Comparison of ENCODE assay signal across 8 cellular contexts in genomic region chr9:35903049-35903448, GRCh38. TPM values are rescaled to one million over a fixed set of nuclear protein-coding genes. Genes with fewer than 3 reads are reported as not detected.
A peak's percentile ranks its signal among the peaks of the same experiment; 100 is the strongest.
DNase-seq lines count a peak whose midpoint lies in the region; ATAC-seq, FAIRE-seq and TF ChIP-seq lines count a peak whose summit lies in the region.

No MANE protein-coding gene starts in this region.

- DNase-seq in activated gamma-delta T cell treated with Interleukin-2 at 50 U/mL for 16 hours (peak; percentile 23), activated gamma-delta T cell (lab: John Stamatoyannopoulos, UW) (no peak), OCI-M1 (lab: John Stamatoyannopoulos, UW) (peak; percentile 74), bronchial epithelial cell (ENCODE audit: low read depth) (peak; percentile 74), lung (ENCODE audit: low spot score) (peak; percentile 36)

- WGBS in lung, 2 donors = 28 to 39% methylated on average over 3 of the region's 3 CpGs

- H3K4me3 ChIP-seq in bronchial epithelial cell (ENCODE audit: low read depth, low read length) (no peak overlapping the region), lung (no peak overlapping the region)

- H3K36me3 ChIP-seq in bronchial epithelial cell (ENCODE audit: control insufficient read depth, insufficient read depth, low read length) (no peaks in the 10 kb centered on the region), lung (ENCODE audit: control insufficient read depth in 2 of 2, insufficient read depth in 2 of 2, low read length in 2 of 2) (no peaks in the 10 kb centered on the region)

- no peak overlapping the region for H3K27ac ChIP-seq in lung (ENCODE audit: low read depth in 1 of 2, low read length in 1 of 2)

- no peaks in the 10 kb centered on the region for H3K9me3 ChIP-seq in lung (ENCODE audit: control insufficient read depth in 2 of 2, insufficient read depth in 1 of 2, low read length in 1 of 2)

- FAIRE-seq in bronchial epithelial cell (lab: Jason Lieb, UNC) = peak; percentile 91

- no peak for ATAC-seq in lung (ENCODE audit: insufficient read depth, low FRiP score)
- no peak for ATAC-seq in GM18511 (IDR thresholded peaks at IDR 0.05; ENCODE audit: unreplicated experiment)
- no peak for ATAC-seq in HG02610 (IDR thresholded peaks at IDR 0.05; ENCODE audit: unreplicated experiment)

- TF ChIP-seq EP300 in Ishikawa (IDR thresholded peaks at IDR 0.05; ENCODE audit: borderline replicate concordance) = no peak

- H3K27me3 ChIP-seq in bronchial epithelial cell (ENCODE audit: control insufficient read depth, insufficient read depth, low read length) (no peaks in the 10 kb centered on the region), lung (ENCODE audit: control insufficient read depth, insufficient read depth) (no peaks in the 10 kb centered on the region)

- TF ChIP-seq CTCF in bronchial epithelial cell (IDR thresholded peaks at IDR 0.05; ENCODE audit: insufficient read depth, low read length, severe bottlenecking) (peak; percentile 60), lung (IDR thresholded peaks at IDR 0.05; ENCODE audit: control extremely low read depth, extremely low read depth) (peak; percentile 59)

- H3K4me1 ChIP-seq in lung (ENCODE audit: control insufficient read depth in 2 of 2, insufficient read depth in 2 of 2, low read length in 2 of 2) = peaks cover 0 to 31% of the 10 kb centered on the region in 2 donors

- peak; percentile 79 for TF ChIP-seq RAD21 in Ishikawa (IDR thresholded peaks at IDR 0.05; ENCODE audit: low read depth)

TF ChIP-seq in Ishikawa, 13 proteins besides CTCF, POLR2A, EP300 and RAD21:
- TF ChIP-seq CREB1 (IDR thresholded peaks at IDR 0.05; ENCODE audit: low read depth) (no peak), CEBPB (IDR thresholded peaks at IDR 0.05) (no peak), NFIC (IDR thresholded peaks at IDR 0.05) (no peak), ZBTB7A (IDR thresholded peaks at IDR 0.05; ENCODE audit: low read depth) (no peak), FOXM1 (IDR thresholded peaks at IDR 0.05; ENCODE audit: borderline replicate concordance, low read depth) (no peak)

RNA-seq across cellular contexts. Expression of gene HRCT1, which starts 3.0 kb away (rescaled TPM):
- total RNA-seq in bronchial epithelial cell (0.26 TPM in 1 of 2 replicates, not detected in the other), lung (10 to 100 TPM in 1 of 2 donors, not detected in 1; 14.1 TPM)
- polyA plus RNA-seq in lung = 1 to 10 TPM; 1.7 to 6.3 TPM

RNA-seq across cellular contexts. Expression of gene SPAAR, which starts 6.2 kb away (rescaled TPM):
- total RNA-seq in bronchial epithelial cell = not detected in 2 replicates
- 1 to 10 TPM; 3.7 to 6.7 TPM for total RNA-seq in lung
- polyA plus RNA-seq in lung = 1 to 10 TPM; 5.7 to 5.8 TPM

RNA-seq across cellular contexts. Expression of gene OR13J1, which starts 32.8 kb away (rescaled TPM):
- total RNA-seq in bronchial epithelial cell = not detected in 2 replicates
- not detected for total RNA-seq in lung
- polyA plus RNA-seq in lung = not detected

RNA-seq across cellular contexts. Expression of gene OR2S2, which starts 54.9 kb away (rescaled TPM):
- not detected in 2 replicates for total RNA-seq in bronchial epithelial cell
- not detected for total RNA-seq in lung
- not detected for polyA plus RNA-seq in lung
